Comparison of ENCODE assay signal across 10 cellular contexts in genomic region chr9:99050924-99051323, GRCh38. TPM values are rescaled to one million over a fixed set of nuclear protein-coding genes. Genes with fewer than 3 reads are reported as not detected.
DNase-seq lines count a peak whose midpoint lies in the region; ATAC-seq and TF ChIP-seq lines count a peak whose summit lies in the region.
"Had no signal": no experiment of that assay in that cellular context is flagged by ENCODE, and none has a peak within 500 bp of the region (broad histone marks: within the 10 kb centered on the region; RNA-seq: fewer than 3 reads in every experiment).

No MANE protein-coding gene starts in this region.

- no peak for TF ChIP-seq CTCF in activated CD8-positive, alpha-beta T cell treated with anti-CD3 and anti-CD28 coated beads for 36 hours (IDR thresholded peaks at IDR 0.05)
- no peak for TF ChIP-seq CTCF in fibroblast of the aortic adventitia (IDR thresholded peaks at IDR 0.05; ENCODE audit: insufficient read depth, low read length)
- TF ChIP-seq CTCF in chondrocyte (IDR thresholded peaks at IDR 0.05), result no peak

- H2BK15ac ChIP-seq in neuronal stem cell (ENCODE audit: low read length), result no peak overlapping the region

- H3K4me1 Mint-ChIP-seq in activated CD8-positive, alpha-beta T cell treated with anti-CD3 and anti-CD28 coated beads, Interleukin-2, amount 10 ng/mL, durations not matched to agents 7 days and 5 days (ENCODE audit: low read depth), result peaks cover 68% of the 10 kb centered on the region
- peaks cover 33% of the 10 kb centered on the region for H3K4me1 Mint-ChIP-seq in activated CD8-positive, alpha-beta T cell treated with anti-CD3 and anti-CD28 coated beads for 36 hours (ENCODE audit: low read depth)
- peaks cover 19% of the 10 kb centered on the region for H3K4me1 Mint-ChIP-seq in chondrocyte (ENCODE audit: low read depth)

- no peak overlapping the region for H3K4ac ChIP-seq in neuronal stem cell (ENCODE audit: low read length)

- peaks cover 12% of the 10 kb centered on the region for H3K36me3 Mint-ChIP-seq in activated CD8-positive, alpha-beta T cell treated with anti-CD3 and anti-CD28 coated beads, Interleukin-2, amount 10 ng/mL, durations not matched to agents 7 days and 5 days (ENCODE audit: low read depth)
- H3K36me3 Mint-ChIP-seq in activated CD8-positive, alpha-beta T cell treated with anti-CD3 and anti-CD28 coated beads for 36 hours (ENCODE audit: low read depth), result no peaks in the 10 kb centered on the region
- no peaks in the 10 kb centered on the region for H3K36me3 Mint-ChIP-seq in chondrocyte (ENCODE audit: low read depth)

- no peak overlapping the region for H2BK5ac ChIP-seq in neuronal stem cell (ENCODE audit: low read length)

- H3K36me3 ChIP-seq in neuronal stem cell (replicated peaks in 1 of 2; ENCODE audit: control insufficient read depth in 2 of 2, insufficient read depth in 2 of 2, low read length in 2 of 2), result no peaks in the 10 kb centered on the region

- H3K23ac ChIP-seq in neuronal stem cell (ENCODE audit: low read depth, low read length, poor library complexity), result no peak overlapping the region

- peaks cover 0 to 9% (median 0%) of the 10 kb centered on the region in 3 experiments for H3K27me3 ChIP-seq in neuronal stem cell (ENCODE audit: control insufficient read depth in 3 of 3, insufficient read depth in 3 of 3, low read depth in 1 of 3, low read length in 3 of 3)

- H3K14ac ChIP-seq in neuronal stem cell (ENCODE audit: low read length), result no peak overlapping the region

- POLR2A ChIA-PET in activated CD8-positive, alpha-beta T cell treated with anti-CD3 and anti-CD28 coated beads, Interleukin-2, amount 10 ng/mL, durations not matched to agents 7 days and 5 days (lab: Charles Lee), result interaction anchor here (0.8 kb wide), 1 partner anchor 38 kb away, joined by 3 read pairs; no protein-coding TSS in a partner anchor
- POLR2A ChIA-PET in activated CD8-positive, alpha-beta T cell treated with anti-CD3 and anti-CD28 coated beads for 36 hours (lab: Charles Lee), result no interaction called here

- H3K4me3 ChIP-seq in fibroblast of the aortic adventitia (ENCODE audit: low read depth, low read length) (no peak overlapping the region), neuronal stem cell (ENCODE audit: low read length in 2 of 2) (no peak overlapping the region)

- no peak overlapping the region for H3K27ac ChIP-seq in neuronal stem cell (replicated peaks; ENCODE audit: low read length)
- H3K27ac ChIP-seq: C4-2B had no signal

- no peaks in the 10 kb centered on the region for H3K9me3 Mint-ChIP-seq in activated CD8-positive, alpha-beta T cell treated with anti-CD3 and anti-CD28 coated beads, Interleukin-2, amount 10 ng/mL, durations not matched to agents 7 days and 5 days (ENCODE audit: insufficient read depth)
- no peaks in the 10 kb centered on the region for H3K9me3 Mint-ChIP-seq in activated CD8-positive, alpha-beta T cell treated with anti-CD3 and anti-CD28 coated beads for 36 hours
- no peaks in the 10 kb centered on the region for H3K9me3 Mint-ChIP-seq in chondrocyte (ENCODE audit: low read depth)

- H3K4me1 ChIP-seq in neuronal stem cell (ENCODE audit: control insufficient read depth in 2 of 2, insufficient read depth in 1 of 2, low read depth in 1 of 2, low read length in 2 of 2), result peaks cover 0 to 6% of the 10 kb centered on the region in 2 donors

- WGBS in neuronal stem cell (ENCODE audit: extremely low coverage in 2 of 2, insufficient read length in 2 of 2, insufficient replicate concordance in 1 of 2), 2 donors, result no CpG with 5 or more reads among the region's 4 CpGs

- H2AFZ ChIP-seq in neuronal stem cell (ENCODE audit: low read length), result no peak overlapping the region

- no peaks in the 10 kb centered on the region for H3K9me3 ChIP-seq in neuronal stem cell (replicated peaks in 1 of 2; ENCODE audit: control insufficient read depth in 2 of 2, insufficient read depth in 1 of 2, low read depth in 1 of 2, low read length in 2 of 2)

- no peak overlapping the region for H3K4me2 ChIP-seq in neuronal stem cell (ENCODE audit: insufficient read depth, low read length, poor library complexity, severe bottlenecking)

- ATAC-seq in activated CD8-positive, alpha-beta T cell treated with anti-CD3 and anti-CD28 coated beads, Interleukin-2, amount 10 ng/mL, durations not matched to agents 7 days and 5 days, result no peak
- ATAC-seq in activated CD8-positive, alpha-beta T cell treated with anti-CD3 and anti-CD28 coated beads for 36 hours, result no peak
- no peak for ATAC-seq in GM21619 (IDR thresholded peaks at IDR 0.05; ENCODE audit: unreplicated experiment)
- no peak for ATAC-seq in GM21390 (IDR thresholded peaks at IDR 0.05; ENCODE audit: unreplicated experiment)

- intact Hi-C loops in activated CD8-positive, alpha-beta T cell treated with anti-CD3 and anti-CD28 coated beads for 36 hours (cut with micrococcal nuclease), result no loop called here

- no peak overlapping the region for H2BK12ac ChIP-seq in neuronal stem cell (ENCODE audit: low read length)

- H3K27ac Mint-ChIP-seq in activated CD8-positive, alpha-beta T cell treated with anti-CD3 and anti-CD28 coated beads, Interleukin-2, amount 10 ng/mL, durations not matched to agents 7 days and 5 days, result peak overlapping the region; percentile 45
- no peak overlapping the region for H3K27ac Mint-ChIP-seq in activated CD8-positive, alpha-beta T cell treated with anti-CD3 and anti-CD28 coated beads for 36 hours
- H3K27ac Mint-ChIP-seq in chondrocyte (ENCODE audit: unreplicated experiment), result no peak overlapping the region

- CTCF ChIA-PET in activated CD8-positive, alpha-beta T cell treated with anti-CD3 and anti-CD28 coated beads, Interleukin-2, amount 10 ng/mL, durations not matched to agents 7 days and 5 days (lab: Charles Lee), result interaction anchor here (0.9 to 2.3 kb wide), 3 partner anchors 16 to 53 kb away, joined by 3 to 6 read pairs (median 3); no protein-coding TSS in a partner anchor
- CTCF ChIA-PET in activated CD8-positive, alpha-beta T cell treated with anti-CD3 and anti-CD28 coated beads for 36 hours (lab: Charles Lee), result interaction anchor here (0.8 to 2.9 kb wide), 2 partner anchors 52 to 90 kb away, joined by 5 to 10 read pairs; no protein-coding TSS in a partner anchor

- H3K27me3 Mint-ChIP-seq in activated CD8-positive, alpha-beta T cell treated with anti-CD3 and anti-CD28 coated beads, Interleukin-2, amount 10 ng/mL, durations not matched to agents 7 days and 5 days (ENCODE audit: low read depth), result no peaks in the 10 kb centered on the region
- peaks cover 3% of the 10 kb centered on the region for H3K27me3 Mint-ChIP-seq in activated CD8-positive, alpha-beta T cell treated with anti-CD3 and anti-CD28 coated beads for 36 hours
- no peaks in the 10 kb centered on the region for H3K27me3 Mint-ChIP-seq in chondrocyte (ENCODE audit: low read depth)

- no peaks in the 10 kb centered on the region for H3K79me1 ChIP-seq in neuronal stem cell (ENCODE audit: low read depth, low read length)

- no peak overlapping the region for H4K91ac ChIP-seq in neuronal stem cell (ENCODE audit: low read depth, low read length, poor library complexity)

- no peak overlapping the region for H3K9ac ChIP-seq in neuronal stem cell (ENCODE audit: low read depth, low read length, poor library complexity)

- no peak overlapping the region for H4K8ac ChIP-seq in neuronal stem cell (ENCODE audit: low read depth, low read length)

- H2AK5ac ChIP-seq in neuronal stem cell (ENCODE audit: low read depth, low read length), result no peak overlapping the region

- peak overlapping the region; percentile 25 for H3K18ac ChIP-seq in neuronal stem cell (ENCODE audit: low read length)

- H2BK120ac ChIP-seq in neuronal stem cell (ENCODE audit: low read depth, low read length), result no peak overlapping the region

- H3K4me3 Mint-ChIP-seq in activated CD8-positive, alpha-beta T cell treated with anti-CD3 and anti-CD28 coated beads, Interleukin-2, amount 10 ng/mL, durations not matched to agents 7 days and 5 days, result no peak overlapping the region
- H3K4me3 Mint-ChIP-seq in activated CD8-positive, alpha-beta T cell treated with anti-CD3 and anti-CD28 coated beads for 36 hours, result no peak overlapping the region
- no peak overlapping the region for H3K4me3 Mint-ChIP-seq in chondrocyte (ENCODE audit: unreplicated experiment)

- no peak for DNase-seq in activated CD8-positive, alpha-beta T cell treated with anti-CD3 and anti-CD28 coated beads, Interleukin-2, amount 10 ng/mL, durations not matched to agents 7 days and 5 days
- no peak for DNase-seq in activated CD8-positive, alpha-beta T cell treated with anti-CD3 and anti-CD28 coated beads for 36 hours
- DNase-seq in fibroblast of the aortic adventitia (ENCODE audit: low read depth), result peak; percentile 29
- DNase-seq in neuronal stem cell (ENCODE audit: low spot score), result no peak
- DNase-seq in chondrocyte (ENCODE audit: low spot score), result no peak
- no peak for DNase-seq in AML-193 (lab: John Stamatoyannopoulos, UW)
- DNase-seq: 8988T had no signal

RNA-seq across cellular contexts. Expression of gene TGFBR1, which starts 54.0 kb away (rescaled TPM):
- total RNA-seq in activated CD8-positive, alpha-beta T cell treated with anti-CD3 and anti-CD28 coated beads, Interleukin-2, amount 10 ng/mL, durations not matched to agents 7 days and 5 days, result 10 to 100 TPM; 90.1 to 90.9 TPM
- total RNA-seq in activated CD8-positive, alpha-beta T cell treated with anti-CD3 and anti-CD28 coated beads for 36 hours, result 10 to 100 TPM; 34.3 to 36.5 TPM
- total RNA-seq in fibroblast of the aortic adventitia (ENCODE audit: low replicate concordance) (20.1 and 28.8 TPM in 2 replicates), chondrocyte (71.1 to 109 TPM (median 105 TPM) in 3 replicates)
- 44.9 TPM for polyA plus RNA-seq in neuronal stem cell (2013, experiment 1 of 2)
- 47.8 TPM for polyA plus RNA-seq in neuronal stem cell (2013, experiment 2 of 2)
